11 cellular contexts compared by ENCODE assay signal in the genomic region with DNA sequence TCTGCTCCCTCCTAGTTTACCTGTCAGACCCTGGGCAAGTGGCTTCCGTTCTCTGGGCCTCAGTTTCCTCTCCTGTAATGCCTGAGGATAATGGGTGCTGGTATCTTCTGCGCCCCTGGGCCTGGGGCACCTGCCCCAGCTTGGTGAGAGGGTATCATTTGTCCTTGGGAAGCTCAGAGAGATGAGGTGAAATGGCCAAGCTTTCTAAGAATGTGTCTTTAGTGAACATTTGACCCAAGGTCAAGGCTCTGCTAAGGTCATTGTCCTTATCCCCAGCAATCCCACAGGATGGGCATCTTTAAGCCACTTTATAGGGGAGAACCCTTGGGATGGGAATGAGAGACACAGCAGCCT. TPM values are rescaled to one million over a fixed set of nuclear protein-coding genes. Genes with fewer than 3 reads are reported as not detected.
DNase-seq lines count a peak whose midpoint lies in the region; ATAC-seq, FAIRE-seq and TF ChIP-seq lines count a peak whose summit lies in the region.
"Had no signal": no experiment of that assay in that cellular context is flagged by ENCODE, and none has a peak within 500 bp of the region (broad histone marks: within the 10 kb centered on the region; RNA-seq: fewer than 3 reads in every experiment).

No MANE protein-coding gene starts in this region.

- H3K4me1 ChIP-seq in HCT116 (ENCODE audit: control insufficient read depth in 1 of 2, insufficient read depth in 2 of 2, low read length in 2 of 2) (peaks cover 16 to 55% of the 10 kb centered on the region in 2 experiments), kidney (ENCODE audit: control insufficient read depth in 1 of 2, insufficient read depth in 1 of 2, low read depth in 1 of 2, low read length in 2 of 2) (peaks cover 36 to 37% of the 10 kb centered on the region in 2 donors)

- H3K36me3 Mint-ChIP-seq in activated CD8-positive, alpha-beta T cell treated with anti-CD3 and anti-CD28 coated beads for 36 hours (ENCODE audit: low read depth), result no peaks in the 10 kb centered on the region
- H3K36me3 Mint-ChIP-seq in stimulated activated naive B cell treated with anti-CD40 and anti-IgM and Interleukin-4, amounts not matched to agents 10 μg/mL and 1 μg/mL and 100 μg/mL, for 72 hours, result peaks cover 0 to 5% of the 10 kb centered on the region in 2 donors

- H3K9ac ChIP-seq in HCT116 (ENCODE audit: low read length) (peak overlapping the region; percentile 100), kidney (ENCODE audit: low read length in 2 of 2) (peak overlapping the region in 1 of 2 donors; percentile 58)

- H3K4me3 Mint-ChIP-seq in activated CD8-positive, alpha-beta T cell treated with anti-CD3 and anti-CD28 coated beads for 36 hours, result peak overlapping the region; percentile 68
- H3K4me3 Mint-ChIP-seq in stimulated activated naive B cell treated with anti-CD40 and anti-IgM and Interleukin-4, amounts not matched to agents 10 μg/mL and 1 μg/mL and 100 μg/mL, for 72 hours, result peak overlapping the region; percentile 80 to 82

- H2AFZ ChIP-seq in HCT116 (ENCODE audit: low read depth, low read length, poor library complexity, severe bottlenecking), result no peak overlapping the region

- no peaks in the 10 kb centered on the region for H3K27me3 Mint-ChIP-seq in activated CD8-positive, alpha-beta T cell treated with anti-CD3 and anti-CD28 coated beads for 36 hours
- H3K27me3 Mint-ChIP-seq in stimulated activated naive B cell treated with anti-CD40 and anti-IgM and Interleukin-4, amounts not matched to agents 10 μg/mL and 1 μg/mL and 100 μg/mL, for 72 hours, result peaks cover 12 to 14% of the 10 kb centered on the region in 2 donors

- H3K79me2 ChIP-seq in HCT116 (ENCODE audit: insufficient read depth, low read length), result peaks cover 87% of the 10 kb centered on the region

- RAD21 ChIA-PET in HCT116 (lab: Charles Lee; ENCODE audit: low non-redundant PET in 1 of 2, low total read pairs in 2 of 2, uncharacterized antibody in 2 of 2, unreplicated experiment in 2 of 2), result no interaction called here

- POLR2A ChIA-PET in HCT116 (lab: Charles Lee), result interaction anchor here (1.1 kb wide), 1 partner anchor 14 kb away, joined by 4 read pairs; no protein-coding TSS in a partner anchor
- POLR2A ChIA-PET in activated CD8-positive, alpha-beta T cell treated with anti-CD3 and anti-CD28 coated beads for 36 hours (lab: Charles Lee), result interaction anchor here (1.2 kb wide), 1 partner anchor 9 kb away, joined by 7 read pairs; no protein-coding TSS in a partner anchor

- no peaks in the 10 kb centered on the region for H3K36me3 ChIP-seq in HCT116 (ENCODE audit: control insufficient read depth in 1 of 2, insufficient read depth in 2 of 2, low read length in 2 of 2)
- H3K36me3 ChIP-seq in kidney (ENCODE audit: control insufficient read depth in 1 of 2, insufficient read depth in 2 of 2, low read length in 2 of 2), result no peaks in the 10 kb centered on the region

- peaks cover 41% of the 10 kb centered on the region for H3K4me1 Mint-ChIP-seq in activated CD8-positive, alpha-beta T cell treated with anti-CD3 and anti-CD28 coated beads for 36 hours (ENCODE audit: low read depth)
- peaks cover 50 to 59% of the 10 kb centered on the region in 2 donors for H3K4me1 Mint-ChIP-seq in stimulated activated naive B cell treated with anti-CD40 and anti-IgM and Interleukin-4, amounts not matched to agents 10 μg/mL and 1 μg/mL and 100 μg/mL, for 72 hours

- H3K27me3 ChIP-seq in HCT116 (ENCODE audit: insufficient read depth, low read length), result no peaks in the 10 kb centered on the region

- DNase-seq in HCT116 (ENCODE audit: low read depth, low spot score), result no peak
- no peak for DNase-seq in activated CD8-positive, alpha-beta T cell treated with anti-CD3 and anti-CD28 coated beads for 36 hours
- DNase-seq in kidney, result no peak
- DNase-seq in stimulated activated naive B cell treated with anti-CD40 and anti-IgM and Interleukin-4, amounts not matched to agents 10 μg/mL and 1 μg/mL and 100 μg/mL, for 72 hours, result no peak
- no peak for DNase-seq in stimulated activated CD4-positive, alpha-beta T cell treated with anti-CD3 and anti-CD28 coated beads, Interleukin-2, amount 100 ng/mL, for 24 hours
- no peak for DNase-seq in NCI-H510A (lab: John Stamatoyannopoulos, UW)
- DNase-seq: hippocampal formation, NCI-H2029 treated with DMSO at 0.1 percent for 48 hours, T1000 had no signal

- H3K9me3 Mint-ChIP-seq in activated CD8-positive, alpha-beta T cell treated with anti-CD3 and anti-CD28 coated beads for 36 hours, result no peaks in the 10 kb centered on the region
- no peaks in the 10 kb centered on the region for H3K9me3 Mint-ChIP-seq in stimulated activated naive B cell treated with anti-CD40 and anti-IgM and Interleukin-4, amounts not matched to agents 10 μg/mL and 1 μg/mL and 100 μg/mL, for 72 hours

- CTCF ChIA-PET in HCT116 (lab: Charles Lee), result interaction anchor here (0.7 kb wide), 1 partner anchor 64 kb away, joined by 5 read pairs; no protein-coding TSS in a partner anchor
- CTCF ChIA-PET in activated CD8-positive, alpha-beta T cell treated with anti-CD3 and anti-CD28 coated beads for 36 hours (lab: Charles Lee), result interaction anchor here (1.3 kb wide), 1 partner anchor 60 kb away, joined by 3 read pairs; no protein-coding TSS in a partner anchor

- H3K4me2 ChIP-seq in HCT116 (ENCODE audit: low read length), result peak overlapping the region; percentile 95

- H3K9me3 ChIP-seq in HCT116 (ENCODE audit: control insufficient read depth in 1 of 2, insufficient read depth in 1 of 2, low read depth in 1 of 2, low read length in 2 of 2), result no peaks in the 10 kb centered on the region
- no peaks in the 10 kb centered on the region for H3K9me3 ChIP-seq in kidney (ENCODE audit: control insufficient read depth in 1 of 2, low read length in 2 of 2)

- peak overlapping the region; percentile 91 for H3K27ac ChIP-seq in HCT116 (ENCODE audit: low read depth, low read length)
- peak overlapping the region; percentile 89 to 94 for H3K27ac ChIP-seq in kidney (ENCODE audit: low read depth in 2 of 2, low read length in 2 of 2)

- TF ChIP-seq CTCF in HCT116 (IDR thresholded peaks at IDR 0.05 in 2 of 3, conservative IDR thresholded peaks at IDR 0.05 in 1 of 3; ENCODE audit: borderline replicate concordance in 1 of 3, insufficient read depth in 1 of 3, low read depth in 2 of 3, low read length in 2 of 3) (no peak), kidney (IDR thresholded peaks at IDR 0.05; ENCODE audit: borderline replicate concordance, extremely low read depth, insufficient read depth) (no peak)
- peak; percentile 10 for TF ChIP-seq CTCF in activated CD8-positive, alpha-beta T cell treated with anti-CD3 and anti-CD28 coated beads for 36 hours (IDR thresholded peaks at IDR 0.05)

- no peak for TF ChIP-seq RAD21 in HCT116 (IDR thresholded peaks at IDR 0.05; ENCODE audit: low read depth)

- H3K4me3 ChIP-seq in HCT116 (replicated peaks in 1 of 2; ENCODE audit: low read depth in 1 of 2, low read length in 2 of 2), result peak overlapping the region; percentile 84 to 91; a peak in 2 of 4 replicates
- peak overlapping the region in 1 of 2 donors; percentile 69 for H3K4me3 ChIP-seq in kidney (ENCODE audit: low read length in 2 of 2)

- H3K9me2 ChIP-seq in HCT116 (ENCODE audit: insufficient read depth), result no peaks in the 10 kb centered on the region

- no peak for TF ChIP-seq POLR2A in HCT116 (IDR thresholded peaks at IDR 0.05; ENCODE audit: borderline replicate concordance, extremely low read depth, insufficient read depth, insufficient read length)

- no peak for FAIRE-seq in kidney (lab: Jason Lieb, UNC)
- FAIRE-seq: urothelium cell line had no signal

- BruUV-seq in HCT116 (replicated peaks; lab: Mats Ljungman, UMichigan), result no TSS peak

- no peak for ATAC-seq in HCT116
- no peak for ATAC-seq in activated CD8-positive, alpha-beta T cell treated with anti-CD3 and anti-CD28 coated beads for 36 hours
- no peak for ATAC-seq in stimulated activated naive B cell treated with anti-CD40 and anti-IgM and Interleukin-4, amounts not matched to agents 10 μg/mL and 1 μg/mL and 100 μg/mL, for 72 hours (replicated peaks)
- ATAC-seq in GM21529 (IDR thresholded peaks at IDR 0.05; ENCODE audit: unreplicated experiment), result no peak

- no peaks in the 10 kb centered on the region for H4K20me1 ChIP-seq in HCT116 (ENCODE audit: insufficient read depth)

- intact Hi-C loops in HCT116 (cut with micrococcal nuclease) (no loop called here), kidney (cut with DNase I) (no loop called here)
- intact Hi-C loops in activated CD8-positive, alpha-beta T cell treated with anti-CD3 and anti-CD28 coated beads for 36 hours (cut with micrococcal nuclease), result no loop called here

- peak overlapping the region; percentile 12 for H3K27ac Mint-ChIP-seq in activated CD8-positive, alpha-beta T cell treated with anti-CD3 and anti-CD28 coated beads for 36 hours
- H3K27ac Mint-ChIP-seq in stimulated activated naive B cell treated with anti-CD40 and anti-IgM and Interleukin-4, amounts not matched to agents 10 μg/mL and 1 μg/mL and 100 μg/mL, for 72 hours, result no peak overlapping the region

TF ChIP-seq in HCT116, 20 proteins besides CTCF, POLR2A, EP300 and RAD21 (continues in another document):
- TF ChIP-seq EGR1 (IDR thresholded peaks at IDR 0.05; ENCODE audit: low read depth) (no peak), POLR2AphosphoS5 (IDR thresholded peaks at IDR 0.05; ENCODE audit: low read depth, low read length) (no peak), ELF1 (IDR thresholded peaks at IDR 0.05; ENCODE audit: borderline replicate concordance, low read depth) (no peak), EZH2 (IDR thresholded peaks at IDR 0.05) (no peak)
- TF ChIP-seq, protein P1, sequence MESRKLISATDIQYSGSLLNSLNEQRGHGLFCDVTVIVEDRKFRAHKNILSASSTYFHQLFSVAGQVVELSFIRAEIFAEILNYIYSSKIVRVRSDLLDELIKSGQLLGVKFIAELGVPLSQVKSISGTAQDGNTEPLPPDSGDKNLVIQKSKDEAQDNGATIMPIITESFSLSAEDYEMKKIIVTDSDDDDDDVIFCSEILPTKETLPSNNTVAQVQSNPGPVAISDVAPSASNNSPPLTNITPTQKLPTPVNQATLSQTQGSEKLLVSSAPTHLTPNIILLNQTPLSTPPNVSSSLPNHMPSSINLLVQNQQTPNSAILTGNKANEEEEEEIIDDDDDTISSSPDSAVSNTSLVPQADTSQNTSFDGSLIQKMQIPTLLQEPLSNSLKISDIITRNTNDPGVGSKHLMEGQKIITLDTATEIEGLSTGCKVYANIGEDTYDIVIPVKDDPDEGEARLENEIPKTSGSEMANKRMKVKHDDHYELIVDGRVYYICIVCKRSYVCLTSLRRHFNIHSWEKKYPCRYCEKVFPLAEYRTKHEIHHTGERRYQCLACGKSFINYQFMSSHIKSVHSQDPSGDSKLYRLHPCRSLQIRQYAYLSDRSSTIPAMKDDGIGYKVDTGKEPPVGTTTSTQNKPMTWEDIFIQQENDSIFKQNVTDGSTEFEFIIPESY (IDR thresholded peaks at IDR 0.05; ENCODE audit: extremely low read depth, insufficient replicate concordance, low read length), result no peak

RNA-seq across cellular contexts. Expression of a gene that starts 1.3 kb away (rescaled TPM):
- total RNA-seq in HCT116 (2021; ENCODE audit: unreplicated experiment), result 116 TPM
- polyA plus RNA-seq in HCT116 (2012), result 42.8 and 55.4 TPM in 2 replicates
- 10 to 100 TPM; 19.0 to 20.8 TPM for total RNA-seq in activated CD8-positive, alpha-beta T cell treated with anti-CD3 and anti-CD28 coated beads for 36 hours
- 173 TPM for total RNA-seq in kidney
- polyA plus RNA-seq in kidney (ENCODE audit: insufficient read depth, low read depth, low replicate concordance), result 20.3 TPM
